1 cellular context compared by ENCODE assay signal in the genomic region with DNA sequence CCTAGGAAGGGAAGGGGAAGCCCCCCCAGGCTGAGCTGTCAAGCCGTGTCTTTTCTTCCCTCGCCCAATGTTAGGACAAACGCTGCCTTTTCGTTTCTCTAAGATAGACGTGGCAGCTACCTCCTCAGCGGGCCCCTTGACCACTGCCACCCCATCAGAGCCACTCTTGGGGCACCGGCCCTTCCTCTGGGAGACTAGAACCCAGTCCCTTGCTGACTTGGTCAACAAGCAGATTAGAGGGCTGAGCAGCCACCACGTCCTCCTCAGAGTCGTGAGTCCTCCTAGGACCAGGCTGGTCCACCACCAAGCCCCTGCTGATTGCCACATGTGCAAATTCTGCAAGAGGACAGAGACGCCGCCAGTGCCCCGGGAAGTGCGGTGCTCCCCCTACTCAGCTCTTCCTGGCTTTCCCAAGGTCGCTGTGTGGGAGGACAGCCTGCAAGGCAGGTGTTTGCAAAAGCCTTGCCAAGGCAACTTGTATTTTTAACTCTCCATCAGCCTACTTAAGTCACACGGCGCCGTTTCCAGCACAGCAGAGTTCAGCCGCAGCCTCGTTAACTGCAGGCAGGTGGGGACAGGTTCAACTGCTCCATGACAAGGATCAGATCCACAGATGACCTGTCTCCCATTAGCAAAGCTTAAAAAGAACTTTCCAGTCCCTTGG.
TF ChIP-seq lines count a peak whose summit lies in the region.

No MANE protein-coding gene starts in this region.

TF ChIP-seq in IMR-90, 13 proteins besides CTCF, POLR2A, EP300 and RAD21 (continued from another document):
- TF ChIP-seq BHLHE40 (IDR thresholded peaks at IDR 0.05; ENCODE audit: low read depth, low read length) (no peak), CHD1 (IDR thresholded peaks at IDR 0.05; ENCODE audit: low read depth, low read length) (no peak), SMC3 (IDR thresholded peaks at IDR 0.05; ENCODE audit: low read depth, low read length) (no peak), MAZ (IDR thresholded peaks at IDR 0.05; ENCODE audit: borderline replicate concordance, low read depth, low read length) (no peak), MXI1 (IDR thresholded peaks at IDR 0.05; ENCODE audit: borderline replicate concordance, low read depth, low read length) (no peak)
